33 cellular contexts compared by ENCODE assay signal in genomic region chr21:21213297-21213696, GRCh38.
"Had no signal": no experiment of that assay in that cellular context is flagged by ENCODE, and none has a peak within 500 bp of the region (broad histone marks: within the 10 kb centered on the region; RNA-seq: fewer than 3 reads in every experiment).

No MANE protein-coding gene starts in this region.

- DNase-seq: activated B cell treated with CpG ODN at 0.5 μM for 24 hours; activated CD4-positive, alpha-beta memory T cell treated with anti-CD3 and anti-CD28 coated beads for 36 hours; activated CD4-positive, alpha-beta T cell treated with anti-CD3 and anti-CD28 coated beads for 4 hours; activated CD4-positive, alpha-beta T cell treated with anti-CD3 and anti-CD28 coated beads, Interleukin-2, amount 50 U/mL, for 1 hour; activated CD4-positive, CD25-positive, alpha-beta regulatory T cell treated with anti-CD3 and anti-CD28 coated beads, Interleukin-2, amount 50 U/mL, for 72 hours; activated CD8-positive, alpha-beta memory T cell treated with anti-CD3 and anti-CD28 coated beads, Interleukin-2, amount 50 U/mL, for 4 hours; activated gamma-delta T cell treated with Interleukin-2 at 50 U/mL for 16 hours; activated naive CD4-positive, alpha-beta T cell treated with anti-CD3 and anti-CD28 coated beads for 36 hours; activated naive CD8-positive, alpha-beta T cell treated with anti-CD3 and anti-CD28 coated beads, Interleukin-2, amount 50 U/mL, for 24 hours; activated T-cell treated with anti-CD3 and anti-CD28 coated beads for 4 hours; activated T-cell treated with anti-CD3 and anti-CD28 coated beads, Interleukin-2, amount 50 U/mL, for 4 hours; amygdala; central memory CD4-positive, alpha-beta T cell; NCI-H1092 treated with DMSO at 0.1 percent for 48 hours; NCI-H1417; NCI-H146; NCI-H187; NCI-H2029 treated with DMSO at 0.1 percent for 48 hours; NCI-H2107; NCI-H2171; NCI-H446; NCI-H510A treated with DMSO at 0.1 percent for 48 hours; NCI-H526 treated with DMSO at 0.1 percent for 48 hours; NK-92 treated with Interleukin-12 subunit alpha and Interleukin-12 subunit beta, amount 100 ng/mL, for 24 hours; PC-3; Peyer's patch; RPMI8226; SHP77 treated with DMSO at 0.1 percent for 48 hours; SW 1271; T-helper 1 cell; T-helper 2 cell; T-helper 9 cell had no signal

- H3K4me3 ChIP-seq: Peyer's patch, SJSA1 had no signal
